In the genomic region with DNA sequence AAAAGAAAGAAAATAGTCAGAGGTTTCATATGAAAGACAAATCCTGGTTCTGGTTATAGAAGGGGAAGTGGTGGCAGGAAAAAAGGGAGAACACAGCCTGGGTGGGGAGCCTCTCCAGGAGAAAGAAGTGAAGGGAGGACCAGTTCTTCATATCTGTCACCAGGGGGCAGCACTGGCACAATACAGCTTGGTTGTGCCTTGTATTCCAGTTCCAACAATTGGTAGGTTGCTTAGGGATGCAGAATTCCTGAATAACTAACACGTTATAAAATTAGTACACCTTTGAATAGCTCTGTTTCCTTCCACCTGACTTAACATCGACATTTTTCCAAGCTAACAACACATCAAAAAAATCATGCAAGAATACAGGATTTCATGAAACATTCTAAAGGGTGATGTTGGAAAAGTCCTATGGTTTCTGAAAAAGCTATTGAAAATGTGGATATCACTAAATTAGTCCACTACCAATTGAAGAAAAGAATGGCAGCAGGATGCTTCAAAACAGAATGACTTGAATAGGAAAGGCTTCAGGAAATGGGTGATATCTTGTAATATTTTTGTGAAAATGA, we compare ENCODE assay signal across 10 cellular contexts. TPM values are rescaled to one million over a fixed set of nuclear protein-coding genes. Genes with fewer than 3 reads are reported as not detected.
DNase-seq lines count a peak whose midpoint lies in the region; ATAC-seq and TF ChIP-seq lines count a peak whose summit lies in the region.
"Had no signal": no experiment of that assay in that cellular context is flagged by ENCODE, and none has a peak within 500 bp of the region (broad histone marks: within the 10 kb centered on the region; RNA-seq: fewer than 3 reads in every experiment).

No MANE protein-coding gene starts in this region.

- H2BK15ac ChIP-seq in H9 (ENCODE audit: low read depth, low read length) = no peak overlapping the region

- POLR2A ChIA-PET in WTC11 (lab: Charles Lee) = interaction anchor here (0.6 kb wide), 1 partner anchor 89 kb away, joined by 5 read pairs; no protein-coding TSS in a partner anchor

- no peak overlapping the region for H3K23ac ChIP-seq in H9 (ENCODE audit: insufficient read length, low read depth, low read length)
- H3K23ac ChIP-seq in trophoblast cell (ENCODE audit: low read length) = no peak overlapping the region

- H3K27ac ChIP-seq in H9 (ENCODE audit: insufficient read length, low read depth, low read length) (no peak overlapping the region), trophoblast cell (ENCODE audit: low read depth, low read length) (no peak overlapping the region)

- H3K27me3 Mint-ChIP-seq in H9 (ENCODE audit: low read depth) (peaks cover 3% of the 10 kb centered on the region), WTC11 (ENCODE audit: low read depth) (peaks cover 6% of the 10 kb centered on the region; the same call in 1 of the 2 replicates)

- ATAC-seq in WTC11 = no peak
- no peak for ATAC-seq in HG03108 (IDR thresholded peaks at IDR 0.05; ENCODE audit: unreplicated experiment)
- ATAC-seq in left colon = no peak
- ATAC-seq: naive thymus-derived CD8-positive, alpha-beta T cell had no signal

- H3K79me2 ChIP-seq in H9 (ENCODE audit: insufficient read depth, low read length) (no peaks in the 10 kb centered on the region), trophoblast cell (ENCODE audit: control insufficient read depth, insufficient read depth, low read length, poor library complexity) (no peaks in the 10 kb centered on the region)

- WGBS in H9 (ENCODE audit: extremely low coverage, insufficient read length, low lambda C conversion rate) = no CpG with 5 or more reads among the region's 2 CpGs
- no CpG with 5 or more reads among the region's 2 CpGs for WGBS in trophoblast cell (ENCODE audit: extremely low coverage, insufficient coverage, insufficient read length)

- H3T11ph ChIP-seq in H9 (ENCODE audit: low read length) = no peak overlapping the region

- H2AK5ac ChIP-seq in H9 (ENCODE audit: insufficient read length, low read length) (no peak overlapping the region), trophoblast cell (ENCODE audit: low read length) (no peak overlapping the region)

- H3K14ac ChIP-seq in H9 (ENCODE audit: insufficient read depth, low read length) = no peak overlapping the region
- no peak overlapping the region for H3K14ac ChIP-seq in trophoblast cell (ENCODE audit: low read length)

- H4K91ac ChIP-seq in H9 (ENCODE audit: insufficient read length, low read depth, low read length) = no peak overlapping the region
- H4K91ac ChIP-seq in trophoblast cell (ENCODE audit: low read depth, low read length) = no peak overlapping the region

- no peaks in the 10 kb centered on the region for H3K23me2 ChIP-seq in H9 (ENCODE audit: insufficient read length, low read depth, low read length, poor library complexity, severe bottlenecking)

- no peak overlapping the region for H2AFZ ChIP-seq in H9 (ENCODE audit: low read length)
- H2AFZ ChIP-seq in trophoblast cell (ENCODE audit: insufficient read depth, low read length, poor library complexity) = no peak overlapping the region

- no peak overlapping the region for H3K56ac ChIP-seq in H9 (ENCODE audit: insufficient read length, low read depth, low read length)

- H4K8ac ChIP-seq in H9 (replicated peaks; ENCODE audit: insufficient read length, low read depth, low read length) (no peak overlapping the region), trophoblast cell (ENCODE audit: low read depth, low read length) (no peak overlapping the region)

- H3K79me1 ChIP-seq in H9 (ENCODE audit: insufficient read depth, low read depth, low read length, poor library complexity, severe bottlenecking) = no peaks in the 10 kb centered on the region
- peaks cover 1% of the 10 kb centered on the region for H3K79me1 ChIP-seq in trophoblast cell (ENCODE audit: low read length)

- CTCF ChIA-PET in WTC11 (lab: Charles Lee) = interaction anchor here (0.7 to 2.4 kb wide), 8 partner anchors 9 to 226 kb away, joined by 3 to 20 read pairs (median 3); no protein-coding TSS in a partner anchor

- no peaks in the 10 kb centered on the region for H3K9me3 ChIP-seq in H9 (ENCODE audit: control insufficient read depth, low read depth, low read length)
- H3K9me3 ChIP-seq in trophoblast cell (ENCODE audit: insufficient read depth, low read depth, low read length) = peaks cover 3% of the 10 kb centered on the region

- H2BK20ac ChIP-seq in H9 (ENCODE audit: low read depth, low read length, poor library complexity, severe bottlenecking) = no peak overlapping the region

- no peak overlapping the region for H3K4me3 Mint-ChIP-seq in H9
- no peak overlapping the region for H3K4me3 Mint-ChIP-seq in WTC11

- H3K27ac Mint-ChIP-seq in H9 (no peak overlapping the region), WTC11 (no peak overlapping the region)
- H3K27ac Mint-ChIP-seq: naive thymus-derived CD8-positive, alpha-beta T cell had no signal

- H3K9ac ChIP-seq in H9 (ENCODE audit: extremely low read depth, insufficient read length, low read length) = no peak overlapping the region
- no peak overlapping the region for H3K9ac ChIP-seq in trophoblast cell (ENCODE audit: low read length)

- no peak overlapping the region for H4K12ac ChIP-seq in trophoblast cell (ENCODE audit: low read depth, low read length)

- peaks cover 35 to 40% of the 10 kb centered on the region in 2 experiments for H3K9me3 Mint-ChIP-seq in H9
- peaks cover 49% of the 10 kb centered on the region for H3K9me3 Mint-ChIP-seq in WTC11

- H3K4me2 ChIP-seq in H9 (ENCODE audit: insufficient read depth, insufficient read length, low read length) (no peak overlapping the region), trophoblast cell (ENCODE audit: low read length) (no peak overlapping the region)

- H3K4ac ChIP-seq in H9 (ENCODE audit: low read depth, low read length) (no peak overlapping the region), trophoblast cell (ENCODE audit: low read depth, low read length) (no peak overlapping the region)

- H3K36me3 Mint-ChIP-seq in H9 (ENCODE audit: insufficient read depth in 1 of 3, low read depth in 3 of 3) = peaks cover 34 to 42% (median 38%) of the 10 kb centered on the region in 3 experiments
- H3K36me3 Mint-ChIP-seq in WTC11 = peaks cover 34% of the 10 kb centered on the region

- no peak overlapping the region for H2BK120ac ChIP-seq in H9 (ENCODE audit: low read depth, low read length, poor library complexity, severe bottlenecking)
- H2BK120ac ChIP-seq in trophoblast cell (ENCODE audit: insufficient read depth, low read length, poor library complexity) = no peak overlapping the region

- H2BK12ac ChIP-seq in H9 (ENCODE audit: insufficient read length, low read depth, low read length) (no peak overlapping the region), trophoblast cell (ENCODE audit: low read length) (no peak overlapping the region)

- no peak overlapping the region for H3K4me3 ChIP-seq in kidney epithelial cell (ENCODE audit: low read depth, low read length)
- H3K4me3 ChIP-seq in trophoblast cell (ENCODE audit: low read depth, low read length) = no peak overlapping the region

- H2BK5ac ChIP-seq in H9 (ENCODE audit: insufficient read length, low read length) (no peak overlapping the region), trophoblast cell (ENCODE audit: low read depth, low read length, poor library complexity) (no peak overlapping the region)

- no peaks in the 10 kb centered on the region for H3K36me3 ChIP-seq in kidney epithelial cell (ENCODE audit: control insufficient read depth, insufficient read depth, low read length)
- H3K36me3 ChIP-seq in trophoblast cell (ENCODE audit: control insufficient read depth in 1 of 2, insufficient read depth in 2 of 2, low read length in 2 of 2) = no peaks in the 10 kb centered on the region

- H4K20me1 ChIP-seq in H9 (ENCODE audit: control insufficient read depth, insufficient read depth, insufficient read length) = no peaks in the 10 kb centered on the region

- H3K4me1 ChIP-seq in H9 (ENCODE audit: insufficient read depth, low read length) (no peaks in the 10 kb centered on the region), trophoblast cell (ENCODE audit: control insufficient read depth in 1 of 2, insufficient read depth in 2 of 2, low read length in 2 of 2) (no peaks in the 10 kb centered on the region)

- 0 out of 4 replicates have a peak, but pooled peaks cover 0 to 2% of the 10 kb centered on the region in 2 experiments for H3K4me1 Mint-ChIP-seq in H9
- H3K4me1 Mint-ChIP-seq in WTC11 = peaks cover 2% of the 10 kb centered on the region; the same call in 1 of the 2 replicates

- no peak overlapping the region for H3K18ac ChIP-seq in H9 (ENCODE audit: insufficient read length, low read depth, low read length)
- no peak overlapping the region for H3K18ac ChIP-seq in trophoblast cell (ENCODE audit: low read length)

- TF ChIP-seq CTCF in H9 (conservative IDR thresholded peaks at IDR 0.05) (peak; percentile 76), WTC11 (IDR thresholded peaks at IDR 0.05) (peak; percentile 84), kidney epithelial cell (IDR thresholded peaks at IDR 0.05; ENCODE audit: insufficient read depth, low read length, poor library complexity, severe bottlenecking) (peak; percentile 15)

- no peak overlapping the region for H4K5ac ChIP-seq in H9 (ENCODE audit: insufficient read length, low read depth, low read length)

- H3K27me3 ChIP-seq in H9 (ENCODE audit: insufficient read depth, low read length) = no peaks in the 10 kb centered on the region
- no peaks in the 10 kb centered on the region for H3K27me3 ChIP-seq in kidney epithelial cell (ENCODE audit: control insufficient read depth, insufficient read depth, low read length)
- H3K27me3 ChIP-seq in trophoblast cell (ENCODE audit: insufficient read depth, low read length) = no peaks in the 10 kb centered on the region

- intact Hi-C loops in posterior vena cava (cut with DNase I) = no loop called here
- intact Hi-C loops in left colon (cut with DNase I, micrococcal nuclease) = no loop called here

- DNase-seq in CD1c-positive myeloid dendritic cell (ENCODE audit: extremely low spot score) (peak; percentile 19), H9 (no peak), WTC11 (ENCODE audit: low spot score) (peak; percentile 34), kidney epithelial cell (ENCODE audit: low read depth) (no peak), posterior vena cava (ENCODE audit: low spot score) (no peak), trophoblast cell (no peak), left colon (no peak)
- DNase-seq: naive thymus-derived CD8-positive, alpha-beta T cell had no signal

TF ChIP-seq in WTC11, 78 proteins besides CTCF, POLR2A, EP300 and RAD21 (continues in another document):
- TF ChIP-seq TEAD1 (CRISPR knock-in tag; IDR thresholded peaks at IDR 0.05) = peak; percentile 66; the same call in 1 of the 2 replicates

RNA-seq across cellular contexts. Expression of a gene that starts 52.9 kb away (rescaled TPM):
- total RNA-seq in H9 (2021) (70.4 and 72.1 TPM in 2 replicates), WTC11 (2021) (2.1 to 3.4 TPM (median 3.1 TPM) in 3 replicates), kidney epithelial cell (0.14 TPM in 1 of 2 replicates, not detected in the other), posterior vena cava (not detected), left colon (not detected)
- 13.5 and 17.5 TPM in 2 replicates for polyA plus RNA-seq in trophoblast cell (2013)
- total RNA-seq: naive thymus-derived CD8-positive, alpha-beta T cell; urinary bladder had no signal
- polyA plus RNA-seq: naive thymus-derived CD8-positive, alpha-beta T cell; urinary bladder had no signal

Comparison
In these comparisons a context has a peak if more than half of its experiments do, and no peak if none do; other contexts are left out.
1. DNase-seq: peak in CD1c-positive myeloid dendritic cell (single experiment) and WTC11 (single experiment); none in H9 (single experiment), kidney epithelial cell (single experiment), posterior vena cava (single experiment), trophoblast cell (0 of 2) and left colon (0 of 2).
2. CTCF ChIP-seq: peak in every context shown above with its lines; median percentile 84 in WTC11; 76 in H9; 15 in kidney epithelial cell.
3. RNA of a gene that starts 52.9 kb away (total RNA-seq): 70.4 to 72.1 TPM in H9; 2.1 to 3.4 TPM in WTC11, not detected in left colon, 0.14 TPM in kidney epithelial cell and not detected in posterior vena cava; every median in the first group is over 10 times any median in the second.